Comparison of ENCODE assay signal across 8 cellular contexts in genomic region chr11:119316017-119316728, GRCh38. TPM values are rescaled to one million over a fixed set of nuclear protein-coding genes. Genes with fewer than 3 reads are reported as not detected.
A peak's percentile ranks its signal among the peaks of the same experiment; 100 is the strongest.
DNase-seq lines count a peak whose midpoint lies in the region; ATAC-seq and TF ChIP-seq lines count a peak whose summit lies in the region.

No MANE protein-coding gene starts in this region.

- 0% methylated on average over 1 of the region's 46 CpGs; no CpG with 5 or more reads in 1 of the 2 donors for WGBS in gastroesophageal sphincter (ENCODE audit: low coverage in 1 of 2), 2 donors

- peak; percentile 34 for ATAC-seq in gastroesophageal sphincter
- ATAC-seq in activated CD4-positive, CD25-positive, alpha-beta regulatory T cell treated with anti-CD3 and anti-CD28 coated beads, Interleukin-2, amount 50 U/mL, for 24 hours: no peak

- H3K9me3 Mint-ChIP-seq in osteocyte (ENCODE audit: unreplicated experiment): no peaks in the 10 kb centered on the region

- DNase-seq in AG04449 (ENCODE audit: low read depth, low spot score) (no peak), WERI-Rb-1 (no peak), osteocyte (ENCODE audit: extremely low spot score, unreplicated experiment) (peak; percentile 95), erythroblast (lab: John Stamatoyannopoulos, UW) (no peak), dedifferentiated amniotic fluid mesenchymal stem cell (ENCODE audit: extremely low spot score) (no peak)

- TF ChIP-seq POLR2A in gastroesophageal sphincter (IDR thresholded peaks at IDR 0.05) (peak in 1 of 2 donors; percentile 20), erythroblast (IDR thresholded peaks at IDR 0.05; ENCODE audit: low read length) (no peak)

- peaks cover 41% of the 10 kb centered on the region for H3K4me1 Mint-ChIP-seq in osteocyte (ENCODE audit: unreplicated experiment)

- TF ChIP-seq CTCF in AG04449 (IDR thresholded peaks at IDR 0.05; ENCODE audit: insufficient read depth, low read length, missing control alignments) (no peak), HEK293 (tag by site-specific recombination; IDR thresholded peaks at IDR 0.05) (no peak), WERI-Rb-1 (IDR thresholded peaks at IDR 0.05; ENCODE audit: low read depth, low read length) (no peak), gastroesophageal sphincter (IDR thresholded peaks at IDR 0.05) (no peak), osteocyte (IDR thresholded peaks at IDR 0.05) (no peak)

- H3K9me3 ChIP-seq in HEK293 (ENCODE audit: control insufficient read depth, insufficient read depth, low read depth, low read length) (no peaks in the 10 kb centered on the region), WERI-Rb-1 (ENCODE audit: severe bottlenecking) (no peaks in the 10 kb centered on the region), gastroesophageal sphincter (no peaks in the 10 kb centered on the region)

- CTCF ChIA-PET in AG04449 (lab: Yijun Ruan, JAX): interaction anchor here (0.9 to 14.7 kb wide), 11 partner anchors 7 to 159 kb away, joined by 3 to 150 read pairs (median 4); partner anchors contain the start of gene CBL
- CTCF ChIA-PET in HEK293 (lab: Yijun Ruan, JAX): interaction anchor here (0.7 to 15.8 kb wide), 5 partner anchors 7 to 159 kb away, joined by 3 to 151 read pairs (median 4); partner anchors contain the start of gene C1QTNF5

- no peak for TF ChIP-seq EP300 in gastroesophageal sphincter (IDR thresholded peaks at IDR 0.05)

- H3K27me3 Mint-ChIP-seq in osteocyte (ENCODE audit: unreplicated experiment): no peaks in the 10 kb centered on the region

- H3K4me3 ChIP-seq in AG04449 (ENCODE audit: low read depth, low read length): peak overlapping the region; percentile 73
- peak overlapping the region; percentile 67 for H3K4me3 ChIP-seq in HEK293 (ENCODE audit: low read depth, low read length)
- peak overlapping the region; percentile 56 for H3K4me3 ChIP-seq in WERI-Rb-1 (ENCODE audit: low read depth, low read length)
- peak overlapping the region; percentile 70 to 87 for H3K4me3 ChIP-seq in gastroesophageal sphincter

- POLR2A ChIA-PET in AG04449 (lab: Yijun Ruan, JAX) (interaction anchor here (0.9 to 1.1 kb wide), 2 partner anchors 209 to 221 kb away, joined by 3 read pairs; partner anchors contain the start of gene C2CD2L), HEK293 (lab: Yijun Ruan, JAX) (interaction anchor here (0.5 to 4.4 kb wide), 21 partner anchors 8 to 231 kb away, joined by 3 to 35 read pairs (median 5); partner anchors contain the start of genes C2CD2L, CBL, DPAGT1 and HINFP)

- peaks cover 13% of the 10 kb centered on the region for H3K27me3 ChIP-seq in WERI-Rb-1 (ENCODE audit: insufficient read depth, low read depth, severe bottlenecking)
- no peaks in the 10 kb centered on the region for H3K27me3 ChIP-seq in gastroesophageal sphincter

- H3K36me3 ChIP-seq in HEK293 (ENCODE audit: control insufficient read depth in 2 of 2, insufficient read depth in 1 of 2, low read length in 2 of 2) (peaks cover 0 to 30% of the 10 kb centered on the region in 2 experiments; a peak in 1 of 3 replicates), WERI-Rb-1 (no peaks in the 10 kb centered on the region), gastroesophageal sphincter (peaks cover 0 to 38% of the 10 kb centered on the region in 2 donors)

- peak overlapping the region; percentile 75 for H3K4me3 Mint-ChIP-seq in osteocyte (ENCODE audit: unreplicated experiment)

- peak overlapping the region; percentile 74 for H3K27ac Mint-ChIP-seq in osteocyte (ENCODE audit: unreplicated experiment)

- peak overlapping the region; percentile 62; the same call in 1 of the 2 replicates for H3K27ac ChIP-seq in HEK293 (ENCODE audit: extremely low read depth, low read depth, low read length)
- no peak overlapping the region for H3K27ac ChIP-seq in WERI-Rb-1
- H3K27ac ChIP-seq in gastroesophageal sphincter: peak overlapping the region; percentile 90 to 99 (median 98)

- H3K4me1 ChIP-seq in HEK293 (ENCODE audit: control insufficient read depth, insufficient read depth, low read length) (no peaks in the 10 kb centered on the region; the same call in 1 of the 2 replicates), gastroesophageal sphincter (peaks cover 12 to 99% (median 42%) of the 10 kb centered on the region in 3 donors)

- peaks cover 10% of the 10 kb centered on the region for H3K36me3 Mint-ChIP-seq in osteocyte (ENCODE audit: unreplicated experiment)

TF ChIP-seq in HEK293, 187 proteins besides CTCF, POLR2A, EP300 and RAD21 (continues in another document):
- TF ChIP-seq ZSCAN30 (tag by site-specific recombination; IDR thresholded peaks at IDR 0.05): 0 out of 2 replicates have a peak, but pooled peaks have one; percentile 12
- 0 out of 2 replicates have a peak, but pooled peaks have one; percentile 50 for TF ChIP-seq KLF7 (tag by site-specific recombination; IDR thresholded peaks at IDR 0.05; ENCODE audit: borderline replicate concordance)
- TF ChIP-seq PATZ1 (tag by site-specific recombination; IDR thresholded peaks at IDR 0.05): peak; percentile 84
- TF ChIP-seq, protein P1, sequence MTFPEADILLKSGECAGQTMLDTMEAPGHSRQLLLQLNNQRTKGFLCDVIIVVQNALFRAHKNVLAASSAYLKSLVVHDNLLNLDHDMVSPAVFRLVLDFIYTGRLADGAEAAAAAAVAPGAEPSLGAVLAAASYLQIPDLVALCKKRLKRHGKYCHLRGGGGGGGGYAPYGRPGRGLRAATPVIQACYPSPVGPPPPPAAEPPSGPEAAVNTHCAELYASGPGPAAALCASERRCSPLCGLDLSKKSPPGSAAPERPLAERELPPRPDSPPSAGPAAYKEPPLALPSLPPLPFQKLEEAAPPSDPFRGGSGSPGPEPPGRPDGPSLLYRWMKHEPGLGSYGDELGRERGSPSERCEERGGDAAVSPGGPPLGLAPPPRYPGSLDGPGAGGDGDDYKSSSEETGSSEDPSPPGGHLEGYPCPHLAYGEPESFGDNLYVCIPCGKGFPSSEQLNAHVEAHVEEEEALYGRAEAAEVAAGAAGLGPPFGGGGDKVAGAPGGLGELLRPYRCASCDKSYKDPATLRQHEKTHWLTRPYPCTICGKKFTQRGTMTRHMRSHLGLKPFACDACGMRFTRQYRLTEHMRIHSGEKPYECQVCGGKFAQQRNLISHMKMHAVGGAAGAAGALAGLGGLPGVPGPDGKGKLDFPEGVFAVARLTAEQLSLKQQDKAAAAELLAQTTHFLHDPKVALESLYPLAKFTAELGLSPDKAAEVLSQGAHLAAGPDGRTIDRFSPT (tag by site-specific recombination; IDR thresholded peaks at IDR 0.05): 0 out of 2 replicates have a peak, but pooled peaks have one; percentile 18
- TF ChIP-seq SCRT1 (tag by site-specific recombination; IDR thresholded peaks at IDR 0.05; ENCODE audit: borderline replicate concordance): peak; percentile 66
- no peak for TF ChIP-seq ZNF426 (tag by site-specific recombination; IDR thresholded peaks at IDR 0.05)
- no peak for TF ChIP-seq ZNF155 (tag by site-specific recombination; IDR thresholded peaks at IDR 0.05)
- peak; percentile 52 for TF ChIP-seq ZFHX2 (tag by site-specific recombination; conservative IDR thresholded peaks at IDR 0.05)
- no peak for TF ChIP-seq ZSCAN5A (tag by site-specific recombination; IDR thresholded peaks at IDR 0.05)
- TF ChIP-seq GLI4 (tag by site-specific recombination; IDR thresholded peaks at IDR 0.05): no peak
- TF ChIP-seq ZXDB (tag by site-specific recombination; IDR thresholded peaks at IDR 0.05): 0 out of 2 replicates have a peak, but pooled peaks have one; percentile 15
- TF ChIP-seq ZNF335 (tag by site-specific recombination; conservative IDR thresholded peaks at IDR 0.05): peak; percentile 58
- peak; percentile 64; the same call in 1 of the 2 replicates for TF ChIP-seq EGR2 (tag by site-specific recombination; IDR thresholded peaks at IDR 0.05; ENCODE audit: low read depth)
- no peak for TF ChIP-seq ZNF10 (tag by site-specific recombination; IDR thresholded peaks at IDR 0.05)

RNA-seq across cellular contexts. Expression of gene MCAM, which starts 0.8 kb away (rescaled TPM):
- total RNA-seq in gastroesophageal sphincter: 1,000 to 10,000 TPM in 3 of 4 donors, 100 to 1,000 TPM in 1; 702 to 1,904 (median 1,177) TPM
- total RNA-seq in osteocyte: 74.8 and 74.9 TPM in 2 replicates

RNA-seq across cellular contexts. Expression of gene RNF26, which starts 18.2 kb away (rescaled TPM):
- total RNA-seq in gastroesophageal sphincter (10 to 100 TPM; 13.0 to 39.6 (median 17.1) TPM), osteocyte (28.9 and 30.2 TPM in 2 replicates)

RNA-seq across cellular contexts. Expression of gene C1QTNF5, which starts 24.5 kb away (rescaled TPM):
- total RNA-seq in gastroesophageal sphincter (10 to 100 TPM; 44.3 to 52.1 (median 45.6) TPM), osteocyte (8.4 and 9.3 TPM in 2 replicates)

RNA-seq across cellular contexts. Expression of gene MFRP, which starts 30.3 kb away (rescaled TPM):
- under 1 TPM in 1 of 4 donors, not detected in 3; 0.15 TPM for total RNA-seq in gastroesophageal sphincter
- not detected in 2 replicates for total RNA-seq in osteocyte
